ENCODE assay signal across 8 cellular contexts in genomic region chr15:31366169-31366734, GRCh38. TPM values are rescaled to one million over a fixed set of nuclear protein-coding genes. Genes with fewer than 3 reads are reported as not detected.
DNase-seq lines count a peak whose midpoint lies in the region; ATAC-seq and TF ChIP-seq lines count a peak whose summit lies in the region.

No MANE protein-coding gene starts in this region.

- H3K27ac Mint-ChIP-seq in activated CD4-positive, alpha-beta T cell treated with anti-CD3 and anti-CD28 coated beads for 36 hours = peak overlapping the region; percentile 96
- peak overlapping the region in 4 of 5 experiments; percentile 78 to 91 (median 86) for H3K27ac Mint-ChIP-seq in brain

- peaks cover 99% of the 10 kb centered on the region for H3K4me1 Mint-ChIP-seq in activated CD4-positive, alpha-beta T cell treated with anti-CD3 and anti-CD28 coated beads for 36 hours
- peaks cover 77% of the 10 kb centered on the region for H3K4me1 Mint-ChIP-seq in brain

- H3K27me3 Mint-ChIP-seq in activated CD4-positive, alpha-beta T cell treated with anti-CD3 and anti-CD28 coated beads for 36 hours = no peaks in the 10 kb centered on the region
- no peaks in the 10 kb centered on the region for H3K27me3 Mint-ChIP-seq in brain

- POLR2A ChIA-PET in activated CD4-positive, alpha-beta T cell treated with anti-CD3 and anti-CD28 coated beads for 36 hours (lab: Charles Lee) = interaction anchor here (0.6 to 2.4 kb wide), 12 partner anchors 9 to 117 kb away, joined by 3 to 9 read pairs (median 4); no protein-coding TSS in a partner anchor

- ATAC-seq in activated CD4-positive, alpha-beta T cell treated with anti-CD3 and anti-CD28 coated beads for 36 hours = no peak
- ATAC-seq in right lobe of liver (peak; percentile 11 to 50 (median 34)), HG03342 (IDR thresholded peaks at IDR 0.05; ENCODE audit: unreplicated experiment) (no peak)

- H3K4me3 ChIP-seq in right lobe of liver (peak overlapping the region in 2 of 3 donors; percentile 26 to 33), tibial artery (peak overlapping the region; percentile 46 to 48)

- CTCF ChIA-PET in activated CD4-positive, alpha-beta T cell treated with anti-CD3 and anti-CD28 coated beads for 36 hours (lab: Charles Lee) = interaction anchor here (0.7 to 5.0 kb wide), 19 partner anchors 9 to 155 kb away, joined by 3 to 28 read pairs (median 5); no protein-coding TSS in a partner anchor

- 0% methylated on average over 1 of the region's 7 CpGs for WGBS in right lobe of liver (ENCODE audit: insufficient coverage, low coverage, low lambda C conversion rate, missing lambda C conversion rate)

- TF ChIP-seq CTCF in brain (conservative IDR thresholded peaks at IDR 0.05) = peak; percentile 11 to 22
- TF ChIP-seq CTCF in right lobe of liver (IDR thresholded peaks at IDR 0.05) = peak in 3 of 4 donors; percentile 4 to 12 (median 11)
- peak in 1 of 2 experiments; percentile 2 for TF ChIP-seq CTCF in tibial artery (IDR thresholded peaks at IDR 0.05)

- H3K9me3 Mint-ChIP-seq in activated CD4-positive, alpha-beta T cell treated with anti-CD3 and anti-CD28 coated beads for 36 hours (ENCODE audit: low read depth) = peaks cover 3% of the 10 kb centered on the region
- H3K9me3 Mint-ChIP-seq in brain = peaks cover 0 to 12% (median 6%) of the 10 kb centered on the region in 5 experiments

- peak; percentile 50 for DNase-seq in activated CD4-positive, alpha-beta T cell treated with anti-CD3 and anti-CD28 coated beads for 36 hours
- no peak for DNase-seq in activated CD4-positive, alpha-beta T cell treated with anti-CD3 and anti-CD28 coated beads for 48 hours
- no peak for DNase-seq in right lobe of liver
- peak; percentile 68 to 83 for DNase-seq in tibial artery
- DNase-seq in GM19240 (ENCODE audit: insufficient read length, low spot score) = no peak
- no peak for DNase-seq in central memory CD4-positive, alpha-beta T cell

- H3K36me3 Mint-ChIP-seq in activated CD4-positive, alpha-beta T cell treated with anti-CD3 and anti-CD28 coated beads for 36 hours (ENCODE audit: low read depth) = peaks cover 46% of the 10 kb centered on the region
- H3K36me3 Mint-ChIP-seq in brain = peaks cover 20% of the 10 kb centered on the region

- H3K27ac ChIP-seq in right lobe of liver (peak overlapping the region; percentile 71 to 97 (median 91)), tibial artery (peak overlapping the region; percentile 78 to 79)

- no peak for TF ChIP-seq POLR2A in right lobe of liver (IDR thresholded peaks at IDR 0.05)

- H3K4me3 Mint-ChIP-seq in activated CD4-positive, alpha-beta T cell treated with anti-CD3 and anti-CD28 coated beads for 36 hours = peak overlapping the region; percentile 61
- H3K4me3 Mint-ChIP-seq in brain = peak overlapping the region in 3 of 5 experiments; percentile 16 to 67 (median 60)

- H3K4me1 ChIP-seq in right lobe of liver (peaks cover 0 to 81% (median 44%) of the 10 kb centered on the region in 4 donors), tibial artery (peaks cover 0 to 66% (median 39%) of the 10 kb centered on the region in 4 donors)

- H3K36me3 ChIP-seq in right lobe of liver (no peaks in the 10 kb centered on the region), tibial artery (no peaks in the 10 kb centered on the region)

- H3K9me3 ChIP-seq in right lobe of liver (no peaks in the 10 kb centered on the region), tibial artery (no peaks in the 10 kb centered on the region)

- intact Hi-C loops in activated CD4-positive, alpha-beta T cell treated with anti-CD3 and anti-CD28 coated beads for 36 hours (cut with DNase I, micrococcal nuclease) = loop anchor here in 1 of 2 experiments (1.0 to 2.0 kb wide), 5 partner anchors 13 to 123 kb away; partner anchors contain the start of gene KLF13
- intact Hi-C loops in right lobe of liver (cut with DNase I) (no loop called here), tibial artery (cut with DNase I; ENCODE audit: low total_unique reads) (no loop called here)

- H3K27me3 ChIP-seq in right lobe of liver (no peaks in the 10 kb centered on the region), tibial artery (no peaks in the 10 kb centered on the region)

RNA-seq across cellular contexts. Expression of gene KLF13, which starts 39.6 kb away (rescaled TPM):
- 100 to 1,000 TPM; 147 to 212 TPM for total RNA-seq in activated CD4-positive, alpha-beta T cell treated with anti-CD3 and anti-CD28 coated beads for 36 hours
- polyA plus RNA-seq in brain (ENCODE audit: insufficient read depth, low read depth, low replicate concordance) = 88.5 TPM
- total RNA-seq in right lobe of liver = 10 to 100 TPM; 22.7 to 66.2 (median 28.5) TPM

Comparison
In these comparisons a context has a peak if more than half of its experiments do, and no peak if none do; other contexts are left out.
1. DNase-seq: peak in activated CD4-positive, alpha-beta T cell treated with anti-CD3 and anti-CD28 coated beads for 36 hours (single experiment) and tibial artery (2 of 2); none in activated CD4-positive, alpha-beta T cell treated with anti-CD3 and anti-CD28 coated beads for 48 hours (single experiment), right lobe of liver (0 of 3), GM19240 (single experiment) and central memory CD4-positive, alpha-beta T cell (single experiment).
2. ATAC-seq: peak in right lobe of liver (4 of 4); none in activated CD4-positive, alpha-beta T cell treated with anti-CD3 and anti-CD28 coated beads for 36 hours (single experiment) and HG03342 (single experiment).